ENCODE assay signal across 16 cellular contexts in the genomic region with DNA sequence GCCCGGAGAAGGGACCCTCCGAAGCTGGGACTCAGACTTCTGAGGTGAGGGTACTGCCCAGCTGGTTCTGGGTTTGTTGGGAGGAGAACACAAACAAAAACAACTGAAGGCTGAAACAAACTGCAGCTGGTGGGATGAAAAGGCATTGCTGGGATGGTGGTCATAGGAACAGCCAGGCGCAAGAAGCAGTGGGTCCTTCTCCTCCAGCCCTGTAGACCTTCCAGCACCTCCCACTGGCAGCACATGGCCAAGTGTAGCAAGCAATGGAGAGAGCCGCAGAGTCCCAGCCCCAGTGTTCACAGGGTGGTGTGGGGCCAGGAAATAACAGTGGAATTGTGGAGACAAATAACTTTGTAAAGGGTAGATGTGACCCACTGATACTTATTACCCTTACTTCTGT. TPM values are rescaled to one million over a fixed set of nuclear protein-coding genes. Genes with fewer than 3 reads are reported as not detected.
DNase-seq lines count a peak whose midpoint lies in the region; ATAC-seq and TF ChIP-seq lines count a peak whose summit lies in the region.
"Had no signal": no experiment of that assay in that cellular context is flagged by ENCODE, and none has a peak within 500 bp of the region (broad histone marks: within the 10 kb centered on the region; RNA-seq: fewer than 3 reads in every experiment).

No MANE protein-coding gene starts in this region.

- peaks cover 2% of the 10 kb centered on the region for H3K9me3 Mint-ChIP-seq in activated CD4-positive, alpha-beta T cell treated with anti-CD3 and anti-CD28 coated beads, Interleukin-2, amount 10 ng/mL, durations not matched to agents 7 days and 5 days
- no peaks in the 10 kb centered on the region for H3K9me3 Mint-ChIP-seq in activated T-helper 1 cell treated with anti-CD3 and anti-CD28 coated beads, Interleukin-12 subunit alpha, Interleukin-12 subunit beta, Interleukin-2, Interleukin-4 antibody, amounts not matched to agents 30 ng/mL and 10 ng/mL and 1 ng/mL, durations not matched to agents 14 hours and 24 hours and 36 hours
- H3K9me3 Mint-ChIP-seq in naive thymus-derived CD4-positive, alpha-beta T cell: peaks cover 0 to 2% (median 0%) of the 10 kb centered on the region in 11 donors

- H3K4me1 Mint-ChIP-seq in activated CD4-positive, alpha-beta T cell treated with anti-CD3 and anti-CD28 coated beads, Interleukin-2, amount 10 ng/mL, durations not matched to agents 7 days and 5 days: peaks cover 78% of the 10 kb centered on the region
- H3K4me1 Mint-ChIP-seq in activated T-helper 1 cell treated with anti-CD3 and anti-CD28 coated beads, Interleukin-12 subunit alpha, Interleukin-12 subunit beta, Interleukin-2, Interleukin-4 antibody, amounts not matched to agents 30 ng/mL and 10 ng/mL and 1 ng/mL, durations not matched to agents 14 hours and 24 hours and 36 hours (ENCODE audit: low read depth): peaks cover 78% of the 10 kb centered on the region
- peaks cover 44 to 82% (median 67%) of the 10 kb centered on the region in 7 donors for H3K4me1 Mint-ChIP-seq in naive thymus-derived CD4-positive, alpha-beta T cell

- H3K79me2 ChIP-seq in HCT116 (ENCODE audit: insufficient read depth, low read length): no peaks in the 10 kb centered on the region

- no peaks in the 10 kb centered on the region for H3K27me3 Mint-ChIP-seq in activated CD4-positive, alpha-beta T cell treated with anti-CD3 and anti-CD28 coated beads, Interleukin-2, amount 10 ng/mL, durations not matched to agents 7 days and 5 days
- H3K27me3 Mint-ChIP-seq in activated T-helper 1 cell treated with anti-CD3 and anti-CD28 coated beads, Interleukin-12 subunit alpha, Interleukin-12 subunit beta, Interleukin-2, Interleukin-4 antibody, amounts not matched to agents 30 ng/mL and 10 ng/mL and 1 ng/mL, durations not matched to agents 14 hours and 24 hours and 36 hours (ENCODE audit: insufficient read depth): no peaks in the 10 kb centered on the region
- H3K27me3 Mint-ChIP-seq in naive thymus-derived CD4-positive, alpha-beta T cell: no peaks in the 10 kb centered on the region

- ATAC-seq in HCT116 (peak; percentile 52), GM18519 (IDR thresholded peaks at IDR 0.05; ENCODE audit: low FRiP score, unreplicated experiment) (no peak), HG03095 (IDR thresholded peaks at IDR 0.05; ENCODE audit: unreplicated experiment) (no peak), GM19395 (IDR thresholded peaks at IDR 0.05; ENCODE audit: unreplicated experiment) (no peak)
- ATAC-seq in naive thymus-derived CD4-positive, alpha-beta T cell: no peak

- RAD21 ChIA-PET in HCT116 (lab: Charles Lee; ENCODE audit: low non-redundant PET in 1 of 2, low total read pairs in 2 of 2, uncharacterized antibody in 2 of 2, unreplicated experiment in 2 of 2): no interaction called here

- DNase-seq in activated CD4-positive, alpha-beta T cell treated with anti-CD3 and anti-CD28 coated beads, Interleukin-2, amount 10 ng/mL, durations not matched to agents 7 days and 5 days: no peak
- no peak for DNase-seq in activated CD4-positive, alpha-beta T cell treated with anti-CD3 and anti-CD28 coated beads for 48 hours
- no peak for DNase-seq in HCT116 (ENCODE audit: low read depth, low spot score)
- DNase-seq in activated T-helper 1 cell treated with anti-CD3 and anti-CD28 coated beads, Interleukin-12 subunit alpha, Interleukin-12 subunit beta, Interleukin-2, Interleukin-4 antibody, amounts not matched to agents 30 ng/mL and 10 ng/mL and 1 ng/mL, durations not matched to agents 14 hours and 24 hours and 36 hours (ENCODE audit: low spot score): no peak
- no peak for DNase-seq in naive thymus-derived CD4-positive, alpha-beta T cell
- DNase-seq: amygdala; foreskin fibroblast; NCI-H146; NCI-H2227 treated with DMSO at 0.1 percent for 48 hours; SJCRH30; stimulated activated naive CD4-positive, alpha-beta T cell treated with Interleukin-2 at 50 U/mL for 16 hours; uterus had no signal

- peak overlapping the region; percentile 96 for H3K27ac Mint-ChIP-seq in activated CD4-positive, alpha-beta T cell treated with anti-CD3 and anti-CD28 coated beads, Interleukin-2, amount 10 ng/mL, durations not matched to agents 7 days and 5 days
- H3K27ac Mint-ChIP-seq in activated T-helper 1 cell treated with anti-CD3 and anti-CD28 coated beads, Interleukin-12 subunit alpha, Interleukin-12 subunit beta, Interleukin-2, Interleukin-4 antibody, amounts not matched to agents 30 ng/mL and 10 ng/mL and 1 ng/mL, durations not matched to agents 14 hours and 24 hours and 36 hours: peak overlapping the region; percentile 97
- H3K27ac Mint-ChIP-seq in naive thymus-derived CD4-positive, alpha-beta T cell: peak overlapping the region; percentile 92 to 99 (median 98)

- no peaks in the 10 kb centered on the region for H3K9me2 ChIP-seq in HCT116 (ENCODE audit: insufficient read depth)

- H3K36me3 Mint-ChIP-seq in activated CD4-positive, alpha-beta T cell treated with anti-CD3 and anti-CD28 coated beads, Interleukin-2, amount 10 ng/mL, durations not matched to agents 7 days and 5 days (ENCODE audit: low read depth): peaks cover 52% of the 10 kb centered on the region
- peaks cover 26% of the 10 kb centered on the region for H3K36me3 Mint-ChIP-seq in activated T-helper 1 cell treated with anti-CD3 and anti-CD28 coated beads, Interleukin-12 subunit alpha, Interleukin-12 subunit beta, Interleukin-2, Interleukin-4 antibody, amounts not matched to agents 30 ng/mL and 10 ng/mL and 1 ng/mL, durations not matched to agents 14 hours and 24 hours and 36 hours (ENCODE audit: low read depth)
- peaks cover 11 to 37% (median 22%) of the 10 kb centered on the region in 5 donors for H3K36me3 Mint-ChIP-seq in naive thymus-derived CD4-positive, alpha-beta T cell

- POLR2A ChIA-PET in activated CD4-positive, alpha-beta T cell treated with anti-CD3 and anti-CD28 coated beads, Interleukin-2, amount 10 ng/mL, durations not matched to agents 7 days and 5 days (lab: Charles Lee): interaction anchor here (0.6 to 1.2 kb wide), 3 partner anchors 56 to 77 kb away, joined by 3 to 4 read pairs (median 3); a partner anchor contains a TSS
- POLR2A ChIA-PET in HCT116 (lab: Charles Lee): no interaction called here
- POLR2A ChIA-PET in naive thymus-derived CD4-positive, alpha-beta T cell (lab: Charles Lee): interaction anchor here (0.6 to 9.0 kb wide), 16 partner anchors 9 to 79 kb away, joined by 3 to 214 read pairs (median 4); a partner anchor contains a TSS

- peaks cover 16 to 21% of the 10 kb centered on the region in 2 experiments for H3K4me1 ChIP-seq in HCT116 (ENCODE audit: control insufficient read depth in 1 of 2, insufficient read depth in 2 of 2, low read length in 2 of 2)
- peaks cover 61 to 70% of the 10 kb centered on the region in 2 donors for H3K4me1 ChIP-seq in naive thymus-derived CD4-positive, alpha-beta T cell (ENCODE audit: control insufficient read depth in 2 of 2, insufficient read depth in 2 of 2, low read length in 2 of 2)
- H3K4me1 ChIP-seq: SJCRH30, uterus had no signal

- CTCF ChIA-PET in activated CD4-positive, alpha-beta T cell treated with anti-CD3 and anti-CD28 coated beads, Interleukin-2, amount 10 ng/mL, durations not matched to agents 7 days and 5 days (lab: Charles Lee): interaction anchor here (0.9 to 5.6 kb wide), 6 partner anchors 10 to 23 kb away, joined by 4 to 59 read pairs (median 5); no protein-coding TSS in a partner anchor
- CTCF ChIA-PET in HCT116 (lab: Charles Lee): interaction anchor here (1.0 to 1.5 kb wide), 2 partner anchors 8 to 49 kb away, joined by 3 to 5 read pairs; no protein-coding TSS in a partner anchor
- CTCF ChIA-PET in naive thymus-derived CD4-positive, alpha-beta T cell (lab: Charles Lee): interaction anchor here (0.6 to 2.1 kb wide), 12 partner anchors 9 to 90 kb away, joined by 3 to 11 read pairs (median 4); no protein-coding TSS in a partner anchor

- TF ChIP-seq RAD21 in HCT116 (IDR thresholded peaks at IDR 0.05; ENCODE audit: low read depth): no peak

- H3K4me3 ChIP-seq in HCT116 (replicated peaks in 1 of 2; ENCODE audit: low read depth in 1 of 2, low read length in 2 of 2): no peak overlapping the region
- H3K4me3 ChIP-seq in naive thymus-derived CD4-positive, alpha-beta T cell (ENCODE audit: low read length): no peak overlapping the region
- H3K4me3 ChIP-seq: SJCRH30, skin epidermis, uterus had no signal

- H3K9me3 ChIP-seq in HCT116 (ENCODE audit: control insufficient read depth in 1 of 2, insufficient read depth in 1 of 2, low read depth in 1 of 2, low read length in 2 of 2): no peaks in the 10 kb centered on the region
- no peaks in the 10 kb centered on the region for H3K9me3 ChIP-seq in naive thymus-derived CD4-positive, alpha-beta T cell (ENCODE audit: control insufficient read depth in 2 of 3, low read length in 3 of 3)
- H3K9me3 ChIP-seq: SJCRH30, uterus had no signal

- no TSS peak for BruUV-seq in HCT116 (replicated peaks; lab: Mats Ljungman, UMichigan)

- no peaks in the 10 kb centered on the region for H3K36me3 ChIP-seq in HCT116 (ENCODE audit: control insufficient read depth in 1 of 2, insufficient read depth in 2 of 2, low read length in 2 of 2)
- no peaks in the 10 kb centered on the region for H3K36me3 ChIP-seq in naive thymus-derived CD4-positive, alpha-beta T cell (ENCODE audit: control insufficient read depth in 2 of 3, insufficient read depth in 3 of 3, low read length in 3 of 3)
- H3K36me3 ChIP-seq: SJCRH30, uterus had no signal

- H3K27me3 ChIP-seq in HCT116 (ENCODE audit: insufficient read depth, low read length): no peaks in the 10 kb centered on the region
- H3K27me3 ChIP-seq in naive thymus-derived CD4-positive, alpha-beta T cell (ENCODE audit: control insufficient read depth in 2 of 2, insufficient read depth in 2 of 2, low read length in 2 of 2): no peaks in the 10 kb centered on the region
- H3K27me3 ChIP-seq: SJCRH30, uterus had no signal

- H3K9ac ChIP-seq in HCT116 (ENCODE audit: low read length): no peak overlapping the region

- H3K4me2 ChIP-seq in HCT116 (ENCODE audit: low read length): no peak overlapping the region

- no peak overlapping the region for H3K27ac ChIP-seq in HCT116 (ENCODE audit: low read depth, low read length)
- H3K27ac ChIP-seq in naive thymus-derived CD4-positive, alpha-beta T cell (ENCODE audit: low read depth, low read length): peak overlapping the region; percentile 79
- H3K27ac ChIP-seq: SJCRH30, uterus had no signal

- intact Hi-C loops in HCT116 (cut with micrococcal nuclease): no loop called here
- intact Hi-C loops in activated T-helper 1 cell treated with anti-CD3 and anti-CD28 coated beads, Interleukin-12 subunit alpha, Interleukin-12 subunit beta, Interleukin-2, Interleukin-4 antibody, amounts not matched to agents 30 ng/mL and 10 ng/mL and 1 ng/mL, durations not matched to agents 14 hours and 24 hours and 36 hours (cut with micrococcal nuclease): loop anchor here (10.0 kb wide), 1 partner anchor 405 kb away; a partner anchor contains a TSS
- intact Hi-C loops in naive thymus-derived CD4-positive, alpha-beta T cell (cut with micrococcal nuclease): no loop called here

- H3K4me3 Mint-ChIP-seq in activated CD4-positive, alpha-beta T cell treated with anti-CD3 and anti-CD28 coated beads, Interleukin-2, amount 10 ng/mL, durations not matched to agents 7 days and 5 days: peak overlapping the region; percentile 37
- peak overlapping the region; percentile 74 for H3K4me3 Mint-ChIP-seq in activated T-helper 1 cell treated with anti-CD3 and anti-CD28 coated beads, Interleukin-12 subunit alpha, Interleukin-12 subunit beta, Interleukin-2, Interleukin-4 antibody, amounts not matched to agents 30 ng/mL and 10 ng/mL and 1 ng/mL, durations not matched to agents 14 hours and 24 hours and 36 hours
- H3K4me3 Mint-ChIP-seq in naive thymus-derived CD4-positive, alpha-beta T cell: peak overlapping the region; percentile 64 to 84 (median 78)

- H4K20me1 ChIP-seq in HCT116 (ENCODE audit: insufficient read depth): no peaks in the 10 kb centered on the region

- no peak for TF ChIP-seq POLR2A in HCT116 (IDR thresholded peaks at IDR 0.05; ENCODE audit: borderline replicate concordance, extremely low read depth, insufficient read depth, insufficient read length)

- peak overlapping the region; percentile 58 for H2AFZ ChIP-seq in HCT116 (ENCODE audit: low read depth, low read length, poor library complexity, severe bottlenecking)

- TF ChIP-seq CTCF in HCT116 (IDR thresholded peaks at IDR 0.05 in 2 of 3, conservative IDR thresholded peaks at IDR 0.05 in 1 of 3; ENCODE audit: borderline replicate concordance in 1 of 3, insufficient read depth in 1 of 3, low read depth in 2 of 3, low read length in 2 of 3): peak in 2 of 3 experiments; percentile 19 to 50; a peak in 3 of 6 replicates

RNA-seq across cellular contexts. Expression of a gene that starts 48.7 kb away (rescaled TPM):
- total RNA-seq in activated CD4-positive, alpha-beta T cell treated with anti-CD3 and anti-CD28 coated beads, Interleukin-2, amount 10 ng/mL, durations not matched to agents 7 days and 5 days: under 1 TPM; 0.20 to 0.48 TPM
- 0.61 TPM for total RNA-seq in HCT116 (2021; ENCODE audit: unreplicated experiment)
- 0.27 and 0.30 TPM in 2 replicates for polyA plus RNA-seq in HCT116 (2012)
- 0.10 TPM in 1 of 2 replicates, not detected in the other for total RNA-seq in activated T-helper 1 cell treated with anti-CD3 and anti-CD28 coated beads, Interleukin-12 subunit alpha, Interleukin-12 subunit beta, Interleukin-2, Interleukin-4 antibody, amounts not matched to agents 30 ng/mL and 10 ng/mL and 1 ng/mL, durations not matched to agents 14 hours and 24 hours and 36 hours
- 1 to 10 TPM in 4 of 5 experiments, under 1 TPM in 1; 0.29 to 2.2 (median 1.4) TPM for total RNA-seq in naive thymus-derived CD4-positive, alpha-beta T cell
- polyA plus RNA-seq in naive thymus-derived CD4-positive, alpha-beta T cell: 1 to 10 TPM in 1 of 2 donors, under 1 TPM in 1; 0.27 to 1.0 TPM

RNA-seq across cellular contexts. Expression of a gene that starts 50.6 kb away (rescaled TPM):
- total RNA-seq in activated CD4-positive, alpha-beta T cell treated with anti-CD3 and anti-CD28 coated beads, Interleukin-2, amount 10 ng/mL, durations not matched to agents 7 days and 5 days: 100 to 1,000 TPM; 121 to 129 TPM
- 0.86 TPM for total RNA-seq in HCT116 (2021; ENCODE audit: unreplicated experiment)
- polyA plus RNA-seq in HCT116 (2012): 0.54 and 0.59 TPM in 2 replicates
- 50.4 and 51.7 TPM in 2 replicates for total RNA-seq in activated T-helper 1 cell treated with anti-CD3 and anti-CD28 coated beads, Interleukin-12 subunit alpha, Interleukin-12 subunit beta, Interleukin-2, Interleukin-4 antibody, amounts not matched to agents 30 ng/mL and 10 ng/mL and 1 ng/mL, durations not matched to agents 14 hours and 24 hours and 36 hours
- total RNA-seq in naive thymus-derived CD4-positive, alpha-beta T cell: 10 to 100 TPM; 49.2 to 96.3 (median 50.8) TPM
- 10 to 100 TPM; 10.4 to 17.3 TPM for polyA plus RNA-seq in naive thymus-derived CD4-positive, alpha-beta T cell

Comparison
In these comparisons a context has a peak if more than half of its experiments do, and no peak if none do; other contexts are left out.
1. RNA of a gene that starts 50.6 kb away (total RNA-seq): 121 to 129 TPM in activated CD4-positive, alpha-beta T cell treated with anti-CD3 and anti-CD28 coated beads, Interleukin-2, amount 10 ng/mL, durations not matched to agents 7 days and 5 days, 50.4 to 51.7 TPM in activated T-helper 1 cell treated with anti-CD3 and anti-CD28 coated beads, Interleukin-12 subunit alpha, Interleukin-12 subunit beta, Interleukin-2, Interleukin-4 antibody, amounts not matched to agents 30 ng/mL and 10 ng/mL and 1 ng/mL, durations not matched to agents 14 hours and 24 hours and 36 hours and 49.2 to 96.3 TPM in naive thymus-derived CD4-positive, alpha-beta T cell; 0.86 TPM in HCT116 (single experiment); every median in the first group is over 10 times any median in the second.
2. Peak in every context shown above with its lines, with median percentiles within 50 percentile points of each other: H3K27ac Mint-ChIP-seq and H3K4me3 Mint-ChIP-seq.